ENCODE assay signal across 15 cellular contexts in genomic region chr1:192382758-192383157, GRCh38.
"Had no signal": no experiment of that assay in that cellular context is flagged by ENCODE, and none has a peak within 500 bp of the region (broad histone marks: within the 10 kb centered on the region; RNA-seq: fewer than 3 reads in every experiment).

No MANE protein-coding gene starts in this region.

- H3K9me3 Mint-ChIP-seq: activated CD4-positive, alpha-beta T cell treated with anti-CD3 and anti-CD28 coated beads, Interleukin-2, amount 10 ng/mL, durations not matched to agents 24 days and 14 days; activated T-helper 2 cell treated with anti-CD3 and anti-CD28 coated beads, Interferon-gamma antibody, Interleukin-2, Interleukin-4, amounts not matched to agents 10 μg/mL and 5 μg/mL and 100 μg/mL, durations not matched to agents 14 hours and 24 hours and 36 hours had no signal

- H3K36me3 Mint-ChIP-seq: mesothelial cell of epicardium had no signal

- H3K27me3 Mint-ChIP-seq: activated CD4-positive, alpha-beta T cell treated with anti-CD3 and anti-CD28 coated beads, Interleukin-2, amount 10 ng/mL, durations not matched to agents 24 days and 14 days had no signal

- H3K27ac Mint-ChIP-seq: activated CD4-positive, alpha-beta T cell treated with anti-CD3 and anti-CD28 coated beads, Interleukin-2, amount 10 ng/mL, durations not matched to agents 24 days and 14 days; activated T-helper 2 cell treated with anti-CD3 and anti-CD28 coated beads, Interferon-gamma antibody, Interleukin-2, Interleukin-4, amounts not matched to agents 10 μg/mL and 5 μg/mL and 100 μg/mL, durations not matched to agents 14 hours and 24 hours and 36 hours; mesothelial cell of epicardium had no signal

- H3K4me3 Mint-ChIP-seq: activated CD4-positive, alpha-beta T cell treated with anti-CD3 and anti-CD28 coated beads, Interleukin-2, amount 10 ng/mL, durations not matched to agents 24 days and 14 days; mesothelial cell of epicardium; neural crest cell had no signal

- H3K4me1 Mint-ChIP-seq: mesothelial cell of epicardium, neural crest cell had no signal

- H3K4me1 ChIP-seq: adrenal gland, colonic mucosa had no signal

- DNase-seq: activated CD4-positive, alpha-beta T cell treated with anti-CD3 and anti-CD28 coated beads, Interleukin-2, amount 10 ng/mL, durations not matched to agents 24 days and 14 days; activated naive CD4-positive, alpha-beta T cell treated with anti-CD3 and anti-CD28 coated beads, Interleukin-2, amount 50 U/mL, for 16 hours; activated T-cell treated with anti-CD3 and anti-CD28 coated beads for 4 hours; adrenal gland; caudate nucleus; colonic mucosa; effector CD4-positive, alpha-beta T cell; hippocampal formation; kidney glomerular epithelial cell; ovary; stimulated activated CD4-positive, alpha-beta T cell treated with anti-CD3 and anti-CD28 coated beads, Interleukin-15, amount 100 ng/mL, for 24 hours; stimulated activated CD4-positive, alpha-beta T cell treated with anti-CD3 and anti-CD28 coated beads, Interleukin-4, amount 100 ng/mL, for 4 hours had no signal

- H3K27me3 ChIP-seq: adrenal gland, colonic mucosa, ovary had no signal

- H3K27ac ChIP-seq: adrenal gland, colonic mucosa, ovary had no signal
